In genomic region chr2:232696609-232697058, GRCh38 we compare ENCODE assay signal across 1 cellular context.
TF ChIP-seq lines count a peak whose summit lies in the region.

No MANE protein-coding gene starts in this region.

TF ChIP-seq in SK-N-SH treated with all-trans-retinoic acid at 6 μM for 48 hours, 23 proteins besides CTCF, POLR2A, EP300 and RAD21 (continued from another document):
- TF ChIP-seq CSRNP3 (CRISPR knock-in tag; IDR thresholded peaks at IDR 0.05) (no peak), RARB (CRISPR knock-in tag; IDR thresholded peaks at IDR 0.05) (no peak), ISL1 (CRISPR knock-in tag; IDR thresholded peaks at IDR 0.05) (no peak), TCF4 (CRISPR knock-in tag; IDR thresholded peaks at IDR 0.05; ENCODE audit: borderline replicate concordance) (no peak)
